9 cellular contexts compared by ENCODE assay signal in the genomic region with DNA sequence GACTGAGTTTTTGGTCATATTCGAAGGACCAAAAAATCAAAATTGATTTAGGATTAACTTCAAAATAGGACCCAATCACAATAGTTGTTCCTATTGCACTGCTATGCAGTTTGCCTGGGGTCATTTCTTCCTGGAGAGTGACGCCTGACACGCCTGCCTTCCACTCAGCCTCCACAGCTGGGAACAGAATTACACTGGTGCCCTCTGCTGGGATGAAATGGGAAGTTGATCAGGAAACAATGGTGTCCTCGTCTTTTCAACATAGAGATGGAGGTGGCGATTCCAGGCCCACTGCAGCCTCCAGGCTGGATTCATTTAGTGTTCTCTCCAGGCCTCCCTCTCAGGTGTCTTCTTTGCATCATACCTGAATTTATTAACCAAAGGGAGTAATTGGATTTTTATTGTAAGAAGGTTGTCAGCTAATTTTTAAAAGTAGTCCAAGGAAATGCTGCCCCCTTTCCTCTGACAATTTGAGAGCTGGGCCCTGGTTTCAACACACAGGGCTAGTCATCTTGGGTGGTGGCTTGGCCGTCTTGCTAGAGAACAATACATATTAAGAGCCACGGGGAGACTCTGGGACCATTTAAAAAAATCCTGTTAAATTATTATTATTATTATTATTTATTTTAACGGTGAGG.
DNase-seq lines count a peak whose midpoint lies in the region; ATAC-seq lines count a peak whose summit lies in the region.
"Had no signal": no experiment of that assay in that cellular context is flagged by ENCODE, and none has a peak within 500 bp of the region (broad histone marks: within the 10 kb centered on the region; RNA-seq: fewer than 3 reads in every experiment).

No MANE protein-coding gene starts in this region.

- H3K4me1 Mint-ChIP-seq in T-cell: peaks cover 0 to 3% (median 0%) of the 10 kb centered on the region in 3 donors

- H3K4me3 ChIP-seq in skeletal muscle cell (ENCODE audit: low read depth, low read length): no peak overlapping the region
- H3K4me3 ChIP-seq: BLaER1 treated with 17β-estradiol and CSF1 and Interleukin-3, amounts not matched to agents 10 nM and 100 nM had no signal

- CTCF ChIA-PET in T-cell (lab: Charles Lee): interaction anchor here (0.6 to 1.8 kb wide), 6 partner anchors 9 to 866 kb away, joined by 3 to 5 read pairs (median 3); no protein-coding TSS in a partner anchor

- ATAC-seq in HG02840 (IDR thresholded peaks at IDR 0.05; ENCODE audit: low FRiP score, unreplicated experiment) (peak; percentile 90), T-cell (replicated peaks in 1 of 4) (peak; percentile 70 to 90 (median 78))

- H3K27ac Mint-ChIP-seq in T-cell: no peak overlapping the region

- peaks cover 0 to 8% of the 10 kb centered on the region in 2 donors for H3K27me3 Mint-ChIP-seq in T-cell

- POLR2A ChIA-PET in T-cell (lab: Charles Lee): no interaction called here

- H3K36me3 Mint-ChIP-seq in T-cell: no peaks in the 10 kb centered on the region

- DNase-seq in SIG-M5 treated with dmso at 0.1 percent for 504 hours (lab: John Stamatoyannopoulos, UW; ENCODE audit: unreplicated experiment) (peak; percentile 80), SIG-M5 (lab: John Stamatoyannopoulos, UW) (no peak), NCI-H1417 treated with DMSO at 0.1 percent for 48 hours (lab: John Stamatoyannopoulos, UW) (peak; percentile 72), T-cell (peak in 33 of 34 experiments; percentile 10 to 64 (median 48)), amniotic stem cell (lab: John Stamatoyannopoulos, UW) (peak; percentile 49), hepatic stellate cell (ENCODE audit: low spot score) (peak; percentile 48), skeletal muscle cell (ENCODE audit: low read depth) (peak; percentile 39)

- H3K4me3 Mint-ChIP-seq in T-cell: no peak overlapping the region

- H3K9me3 Mint-ChIP-seq in T-cell: no peaks in the 10 kb centered on the region
